23 cellular contexts compared by ENCODE assay signal in the genomic region with DNA sequence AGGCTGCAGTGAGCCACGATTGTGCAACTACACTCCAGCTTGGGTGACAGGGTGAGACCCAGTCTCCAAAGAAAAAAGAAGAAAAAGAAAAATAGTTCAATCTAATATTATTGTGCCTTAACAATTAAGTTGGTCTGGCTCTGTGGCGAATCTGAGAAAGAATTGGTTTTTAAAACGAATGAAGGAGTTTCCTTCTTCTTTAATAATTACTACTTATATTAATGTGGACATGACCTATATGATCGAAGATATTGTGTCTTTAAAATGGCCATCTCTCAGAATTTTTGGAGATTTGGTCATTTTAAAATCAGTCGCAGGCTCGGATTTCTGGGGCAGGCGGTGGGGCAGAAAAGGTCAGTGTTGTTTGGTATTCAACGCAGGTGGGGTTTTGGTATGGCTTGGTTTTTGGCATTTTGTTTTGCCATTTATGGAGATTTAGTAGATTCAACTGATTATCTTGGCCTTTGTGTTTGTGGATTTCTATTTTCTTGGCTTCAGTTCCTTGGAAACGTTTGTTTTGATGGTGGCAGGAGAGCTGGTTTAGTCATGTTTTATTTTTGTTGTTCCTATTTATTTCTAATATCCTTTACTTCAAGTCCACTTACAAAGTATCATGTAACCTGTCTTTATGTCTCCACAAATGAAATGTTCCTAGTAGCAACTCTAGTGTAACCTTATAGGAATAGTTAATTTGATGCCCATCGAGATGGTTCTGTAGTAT.
"Had no signal": no experiment of that assay in that cellular context is flagged by ENCODE, and none has a peak within 500 bp of the region (broad histone marks: within the 10 kb centered on the region; RNA-seq: fewer than 3 reads in every experiment).

No MANE protein-coding gene starts in this region.

- H3K27ac ChIP-seq: left ventricle myocardium inferior, neural progenitor cell, neutrophil, parathyroid adenoma, right atrium auricular region, spleen, suprapubic skin, thoracic aorta, tibial artery, upper lobe of right lung had no signal

- DNase-seq: islet precursor cell; left ventricle myocardium inferior; mesendoderm; naive B cell; natural killer cell; nephron progenitor cell; occipital lobe; small intestine; spleen; stimulated activated CD4-positive, alpha-beta T cell treated with anti-CD3 and anti-CD28 coated beads, Interleukin-4, amount 100 ng/mL, for 24 hours; stimulated activated naive CD4-positive, alpha-beta T cell; tibial artery; trophoblast cell; upper lobe of right lung had no signal

- H3K4me2 ChIP-seq: neural progenitor cell had no signal

- H2AFZ ChIP-seq: neural progenitor cell had no signal

- H3K79me2 ChIP-seq: parathyroid adenoma had no signal

- H3K27me3 ChIP-seq: neural progenitor cell, right atrium auricular region, spleen, suprapubic skin, tibial artery, upper lobe of right lung had no signal

- FAIRE-seq: small intestine, urothelium cell line had no signal

- ATAC-seq: natural killer cell; stimulated activated effector memory CD8-positive, alpha-beta T cell treated with anti-CD3 and anti-CD28 coated beads, Interleukin-12 subunit alpha, Interleukin-12 subunit beta, amount 100 ng/mL, for 72 hours; upper lobe of right lung had no signal

- H3K9ac ChIP-seq: neural progenitor cell, parathyroid adenoma had no signal

- H3K4me3 ChIP-seq: left ventricle myocardium inferior, lung, neural progenitor cell, right atrium auricular region, spleen, suprapubic skin, thoracic aorta, tibial artery, upper lobe of right lung had no signal

- H3K4me1 ChIP-seq: neural progenitor cell, spleen, suprapubic skin, tibial artery, upper lobe of right lung had no signal

- H3K36me3 ChIP-seq: left ventricle myocardium inferior, neural progenitor cell, neutrophil, right atrium auricular region, spleen, suprapubic skin, thoracic aorta, tibial artery, upper lobe of right lung had no signal

- H3K9me3 ChIP-seq: left ventricle myocardium inferior, neutrophil, right atrium auricular region, spleen, suprapubic skin, thoracic aorta, tibial artery, upper lobe of right lung had no signal
